In the genomic region with DNA sequence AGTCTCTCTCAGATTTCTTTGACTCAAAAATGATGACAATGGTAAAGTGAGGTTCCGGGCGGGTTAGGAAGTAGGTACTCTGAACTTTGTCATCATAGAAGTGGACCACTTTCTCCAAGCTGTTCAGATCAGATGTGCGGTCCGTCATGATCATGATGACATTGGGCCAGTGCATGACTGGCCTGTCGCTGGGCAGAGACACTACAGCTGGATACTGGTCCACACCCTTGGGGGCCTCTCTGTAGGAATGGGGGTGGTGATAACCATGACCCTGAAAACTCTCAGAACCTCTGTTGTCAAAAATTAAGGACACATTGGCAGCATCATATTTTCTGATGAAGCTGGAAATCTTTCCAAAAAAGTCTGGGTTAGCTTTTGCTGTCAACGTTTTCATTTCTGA, we compare ENCODE assay signal across 15 cellular contexts.
"Had no signal": no experiment of that assay in that cellular context is flagged by ENCODE, and none has a peak within 500 bp of the region (broad histone marks: within the 10 kb centered on the region; RNA-seq: fewer than 3 reads in every experiment).

No MANE protein-coding gene starts in this region.

- H3K27me3 ChIP-seq: dorsolateral prefrontal cortex, hepatocyte, ovary had no signal

- H3K27ac ChIP-seq: dorsolateral prefrontal cortex, hepatocyte, ovary had no signal

- DNase-seq: cortex of kidney; dorsolateral prefrontal cortex; effector CD8-positive, alpha-beta T cell; foreskin melanocyte; head of caudate nucleus; kidney; left cardiac atrium; naive thymus-derived CD4-positive, alpha-beta T cell; ovary; stimulated activated CD4-positive, alpha-beta T cell treated with anti-CD3 and anti-CD28 coated beads, Interleukin-2, amount 100 ng/mL, for 48 hours; stimulated activated naive CD4-positive, alpha-beta T cell treated with Interleukin-2 at 50 U/mL for 16 hours; trophoblast cell had no signal

- H3K9me3 Mint-ChIP-seq: naive thymus-derived CD4-positive, alpha-beta T cell; neural crest cell had no signal

- H3K4me2 ChIP-seq: hepatocyte had no signal

- H3K4me3 ChIP-seq: dorsolateral prefrontal cortex, hepatocyte, ovary, smooth muscle cell had no signal

- H3K9me3 ChIP-seq: ovary had no signal

- ATAC-seq: naive thymus-derived CD4-positive, alpha-beta T cell had no signal

- H3K4me3 Mint-ChIP-seq: naive thymus-derived CD4-positive, alpha-beta T cell; neural crest cell had no signal

- H3K27me3 Mint-ChIP-seq: naive thymus-derived CD4-positive, alpha-beta T cell had no signal

- H2AFZ ChIP-seq: hepatocyte had no signal

- H3K79me2 ChIP-seq: hepatocyte had no signal

- H3K36me3 ChIP-seq: ovary had no signal

- H3K27ac Mint-ChIP-seq: naive thymus-derived CD4-positive, alpha-beta T cell had no signal
